ENCODE assay signal across 1 cellular context in genomic region chr9:133417541-133418461, GRCh38.
TF ChIP-seq lines count a peak whose summit lies in the region.

Gene REXO4, minus strand, starts transcription at chr9:133418010. Its CDS starts 166 bp downstream, at chr9:133417844.

TF ChIP-seq in HepG2, 621 proteins besides CTCF, POLR2A, EP300 and RAD21 (continued from another document and continues in another):
- TF ChIP-seq SAFB2 (CRISPR knock-in tag; IDR thresholded peaks at IDR 0.05; ENCODE audit: borderline replicate concordance, low read depth) (peak; percentile 96; the same call in 1 of the 2 replicates), RAD51 (IDR thresholded peaks at IDR 0.05; ENCODE audit: borderline replicate concordance) (no peak), ZNF432 (CRISPR knock-in tag; IDR thresholded peaks at IDR 0.05; ENCODE audit: borderline replicate concordance) (no peak), RARG (CRISPR knock-in tag; IDR thresholded peaks at IDR 0.05; ENCODE audit: low read depth) (no peak), HNRNPL (IDR thresholded peaks at IDR 0.05; ENCODE audit: low read depth, low read length) (peak; percentile 77), CAMTA2 (CRISPR knock-in tag; IDR thresholded peaks at IDR 0.05; ENCODE audit: borderline replicate concordance) (no peak), PBX3 (CRISPR knock-in tag; IDR thresholded peaks at IDR 0.05; ENCODE audit: borderline replicate concordance) (0 out of 2 replicates have a peak, but pooled peaks have one; percentile 37), TSC22D2 (CRISPR knock-in tag; IDR thresholded peaks at IDR 0.05; ENCODE audit: borderline replicate concordance) (peak; percentile 73; the same call in 1 of the 2 replicates), ZNF460 (CRISPR knock-in tag; IDR thresholded peaks at IDR 0.05; ENCODE audit: borderline replicate concordance) (peak; percentile 81; the same call in 1 of the 2 replicates), ZNF644 (CRISPR knock-in tag; IDR thresholded peaks at IDR 0.05; ENCODE audit: low read depth) (no peak), ARID3A (IDR thresholded peaks at IDR 0.05; ENCODE audit: low read depth, low read length) (no peak), ZSCAN12 (CRISPR knock-in tag; IDR thresholded peaks at IDR 0.05) (peak; percentile 37; the same call in 1 of the 2 replicates), ZNF772 (CRISPR knock-in tag; IDR thresholded peaks at IDR 0.05) (peak; percentile 94), ARNT (IDR thresholded peaks at IDR 0.05) (no peak), BCL6 (CRISPR knock-in tag; IDR thresholded peaks at IDR 0.05) (peak; percentile 58), ZNF441 (CRISPR knock-in tag; IDR thresholded peaks at IDR 0.05; ENCODE audit: borderline replicate concordance) (no peak), FOXA3 (CRISPR knock-in tag; IDR thresholded peaks at IDR 0.05) (peak; percentile 68; the same call in 1 of the 2 replicates), NR2F6 (IDR thresholded peaks at IDR 0.05) (peak; percentile 83; the same call in 1 of the 2 replicates), NR2F6 (CRISPR knock-in tag; IDR thresholded peaks at IDR 0.05) (peak; percentile 93), ATRX (CRISPR knock-in tag; IDR thresholded peaks at IDR 0.05; ENCODE audit: borderline replicate concordance) (no peak), ARHGAP35 (CRISPR knock-in tag; IDR thresholded peaks at IDR 0.05; ENCODE audit: borderline replicate concordance) (peak; percentile 60; the same call in 1 of the 2 replicates), ZNF567 (CRISPR knock-in tag; IDR thresholded peaks at IDR 0.05; ENCODE audit: borderline replicate concordance) (peak; percentile 92), ZBTB43 (CRISPR knock-in tag; conservative IDR thresholded peaks at IDR 0.05) (no peak; the same call in 1 of the 2 replicates), YEATS4 (CRISPR knock-in tag; IDR thresholded peaks at IDR 0.05; ENCODE audit: borderline replicate concordance) (peak; percentile 89), TARDBP (CRISPR knock-in tag; IDR thresholded peaks at IDR 0.05) (peak; percentile 95), ZFP41 (CRISPR knock-in tag; IDR thresholded peaks at IDR 0.05; ENCODE audit: borderline replicate concordance) (peak; percentile 88; the same call in 1 of the 2 replicates), ZNF136 (CRISPR knock-in tag; IDR thresholded peaks at IDR 0.05; ENCODE audit: low read depth) (peak; percentile 24; the same call in 1 of the 2 replicates), U2AF1 (optimal IDR thresholded peaks at IDR 0.05; ENCODE audit: low read depth, low read length) (peak; percentile 99), ZBTB42 (CRISPR knock-in tag; IDR thresholded peaks at IDR 0.05) (0 out of 2 replicates have a peak, but pooled peaks have one; percentile 52), MLLT10 (CRISPR knock-in tag; IDR thresholded peaks at IDR 0.05) (no peak), THYN1 (CRISPR knock-in tag; IDR thresholded peaks at IDR 0.05; ENCODE audit: borderline replicate concordance, low read depth) (no peak), FIP1L1 (IDR thresholded peaks at IDR 0.05; ENCODE audit: borderline replicate concordance, insufficient read depth, low read depth, low read length) (no peak; the same call in 1 of the 2 replicates), NBN (conservative IDR thresholded peaks at IDR 0.05) (no peak), HDAC2 (CRISPR knock-in tag; IDR thresholded peaks at IDR 0.05) (peak; percentile 80), DRAP1 (CRISPR knock-in tag; IDR thresholded peaks at IDR 0.05) (no peak; the same call in 1 of the 2 replicates), ZNF710 (CRISPR knock-in tag; IDR thresholded peaks at IDR 0.05; ENCODE audit: borderline replicate concordance) (peak; percentile 77; the same call in 1 of the 2 replicates)
- TF ChIP-seq, protein P1, sequence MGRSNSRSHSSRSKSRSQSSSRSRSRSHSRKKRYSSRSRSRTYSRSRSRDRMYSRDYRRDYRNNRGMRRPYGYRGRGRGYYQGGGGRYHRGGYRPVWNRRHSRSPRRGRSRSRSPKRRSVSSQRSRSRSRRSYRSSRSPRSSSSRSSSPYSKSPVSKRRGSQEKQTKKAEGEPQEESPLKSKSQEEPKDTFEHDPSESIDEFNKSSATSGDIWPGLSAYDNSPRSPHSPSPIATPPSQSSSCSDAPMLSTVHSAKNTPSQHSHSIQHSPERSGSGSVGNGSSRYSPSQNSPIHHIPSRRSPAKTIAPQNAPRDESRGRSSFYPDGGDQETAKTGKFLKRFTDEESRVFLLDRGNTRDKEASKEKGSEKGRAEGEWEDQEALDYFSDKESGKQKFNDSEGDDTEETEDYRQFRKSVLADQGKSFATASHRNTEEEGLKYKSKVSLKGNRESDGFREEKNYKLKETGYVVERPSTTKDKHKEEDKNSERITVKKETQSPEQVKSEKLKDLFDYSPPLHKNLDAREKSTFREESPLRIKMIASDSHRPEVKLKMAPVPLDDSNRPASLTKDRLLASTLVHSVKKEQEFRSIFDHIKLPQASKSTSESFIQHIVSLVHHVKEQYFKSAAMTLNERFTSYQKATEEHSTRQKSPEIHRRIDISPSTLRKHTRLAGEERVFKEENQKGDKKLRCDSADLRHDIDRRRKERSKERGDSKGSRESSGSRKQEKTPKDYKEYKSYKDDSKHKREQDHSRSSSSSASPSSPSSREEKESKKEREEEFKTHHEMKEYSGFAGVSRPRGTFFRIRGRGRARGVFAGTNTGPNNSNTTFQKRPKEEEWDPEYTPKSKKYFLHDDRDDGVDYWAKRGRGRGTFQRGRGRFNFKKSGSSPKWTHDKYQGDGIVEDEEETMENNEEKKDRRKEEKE (IDR thresholded peaks at IDR 0.05): no peak
- TF ChIP-seq, protein P2, sequence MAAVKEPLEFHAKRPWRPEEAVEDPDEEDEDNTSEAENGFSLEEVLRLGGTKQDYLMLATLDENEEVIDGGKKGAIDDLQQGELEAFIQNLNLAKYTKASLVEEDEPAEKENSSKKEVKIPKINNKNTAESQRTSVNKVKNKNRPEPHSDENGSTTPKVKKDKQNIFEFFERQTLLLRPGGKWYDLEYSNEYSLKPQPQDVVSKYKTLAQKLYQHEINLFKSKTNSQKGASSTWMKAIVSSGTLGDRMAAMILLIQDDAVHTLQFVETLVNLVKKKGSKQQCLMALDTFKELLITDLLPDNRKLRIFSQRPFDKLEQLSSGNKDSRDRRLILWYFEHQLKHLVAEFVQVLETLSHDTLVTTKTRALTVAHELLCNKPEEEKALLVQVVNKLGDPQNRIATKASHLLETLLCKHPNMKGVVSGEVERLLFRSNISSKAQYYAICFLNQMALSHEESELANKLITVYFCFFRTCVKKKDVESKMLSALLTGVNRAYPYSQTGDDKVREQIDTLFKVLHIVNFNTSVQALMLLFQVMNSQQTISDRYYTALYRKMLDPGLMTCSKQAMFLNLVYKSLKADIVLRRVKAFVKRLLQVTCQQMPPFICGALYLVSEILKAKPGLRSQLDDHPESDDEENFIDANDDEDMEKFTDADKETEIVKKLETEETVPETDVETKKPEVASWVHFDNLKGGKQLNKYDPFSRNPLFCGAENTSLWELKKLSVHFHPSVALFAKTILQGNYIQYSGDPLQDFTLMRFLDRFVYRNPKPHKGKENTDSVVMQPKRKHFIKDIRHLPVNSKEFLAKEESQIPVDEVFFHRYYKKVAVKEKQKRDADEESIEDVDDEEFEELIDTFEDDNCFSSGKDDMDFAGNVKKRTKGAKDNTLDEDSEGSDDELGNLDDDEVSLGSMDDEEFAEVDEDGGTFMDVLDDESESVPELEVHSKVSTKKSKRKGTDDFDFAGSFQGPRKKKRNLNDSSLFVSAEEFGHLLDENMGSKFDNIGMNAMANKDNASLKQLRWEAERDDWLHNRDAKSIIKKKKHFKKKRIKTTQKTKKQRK (IDR thresholded peaks at IDR 0.05; ENCODE audit: low read length): no peak
- TF ChIP-seq, protein P3, sequence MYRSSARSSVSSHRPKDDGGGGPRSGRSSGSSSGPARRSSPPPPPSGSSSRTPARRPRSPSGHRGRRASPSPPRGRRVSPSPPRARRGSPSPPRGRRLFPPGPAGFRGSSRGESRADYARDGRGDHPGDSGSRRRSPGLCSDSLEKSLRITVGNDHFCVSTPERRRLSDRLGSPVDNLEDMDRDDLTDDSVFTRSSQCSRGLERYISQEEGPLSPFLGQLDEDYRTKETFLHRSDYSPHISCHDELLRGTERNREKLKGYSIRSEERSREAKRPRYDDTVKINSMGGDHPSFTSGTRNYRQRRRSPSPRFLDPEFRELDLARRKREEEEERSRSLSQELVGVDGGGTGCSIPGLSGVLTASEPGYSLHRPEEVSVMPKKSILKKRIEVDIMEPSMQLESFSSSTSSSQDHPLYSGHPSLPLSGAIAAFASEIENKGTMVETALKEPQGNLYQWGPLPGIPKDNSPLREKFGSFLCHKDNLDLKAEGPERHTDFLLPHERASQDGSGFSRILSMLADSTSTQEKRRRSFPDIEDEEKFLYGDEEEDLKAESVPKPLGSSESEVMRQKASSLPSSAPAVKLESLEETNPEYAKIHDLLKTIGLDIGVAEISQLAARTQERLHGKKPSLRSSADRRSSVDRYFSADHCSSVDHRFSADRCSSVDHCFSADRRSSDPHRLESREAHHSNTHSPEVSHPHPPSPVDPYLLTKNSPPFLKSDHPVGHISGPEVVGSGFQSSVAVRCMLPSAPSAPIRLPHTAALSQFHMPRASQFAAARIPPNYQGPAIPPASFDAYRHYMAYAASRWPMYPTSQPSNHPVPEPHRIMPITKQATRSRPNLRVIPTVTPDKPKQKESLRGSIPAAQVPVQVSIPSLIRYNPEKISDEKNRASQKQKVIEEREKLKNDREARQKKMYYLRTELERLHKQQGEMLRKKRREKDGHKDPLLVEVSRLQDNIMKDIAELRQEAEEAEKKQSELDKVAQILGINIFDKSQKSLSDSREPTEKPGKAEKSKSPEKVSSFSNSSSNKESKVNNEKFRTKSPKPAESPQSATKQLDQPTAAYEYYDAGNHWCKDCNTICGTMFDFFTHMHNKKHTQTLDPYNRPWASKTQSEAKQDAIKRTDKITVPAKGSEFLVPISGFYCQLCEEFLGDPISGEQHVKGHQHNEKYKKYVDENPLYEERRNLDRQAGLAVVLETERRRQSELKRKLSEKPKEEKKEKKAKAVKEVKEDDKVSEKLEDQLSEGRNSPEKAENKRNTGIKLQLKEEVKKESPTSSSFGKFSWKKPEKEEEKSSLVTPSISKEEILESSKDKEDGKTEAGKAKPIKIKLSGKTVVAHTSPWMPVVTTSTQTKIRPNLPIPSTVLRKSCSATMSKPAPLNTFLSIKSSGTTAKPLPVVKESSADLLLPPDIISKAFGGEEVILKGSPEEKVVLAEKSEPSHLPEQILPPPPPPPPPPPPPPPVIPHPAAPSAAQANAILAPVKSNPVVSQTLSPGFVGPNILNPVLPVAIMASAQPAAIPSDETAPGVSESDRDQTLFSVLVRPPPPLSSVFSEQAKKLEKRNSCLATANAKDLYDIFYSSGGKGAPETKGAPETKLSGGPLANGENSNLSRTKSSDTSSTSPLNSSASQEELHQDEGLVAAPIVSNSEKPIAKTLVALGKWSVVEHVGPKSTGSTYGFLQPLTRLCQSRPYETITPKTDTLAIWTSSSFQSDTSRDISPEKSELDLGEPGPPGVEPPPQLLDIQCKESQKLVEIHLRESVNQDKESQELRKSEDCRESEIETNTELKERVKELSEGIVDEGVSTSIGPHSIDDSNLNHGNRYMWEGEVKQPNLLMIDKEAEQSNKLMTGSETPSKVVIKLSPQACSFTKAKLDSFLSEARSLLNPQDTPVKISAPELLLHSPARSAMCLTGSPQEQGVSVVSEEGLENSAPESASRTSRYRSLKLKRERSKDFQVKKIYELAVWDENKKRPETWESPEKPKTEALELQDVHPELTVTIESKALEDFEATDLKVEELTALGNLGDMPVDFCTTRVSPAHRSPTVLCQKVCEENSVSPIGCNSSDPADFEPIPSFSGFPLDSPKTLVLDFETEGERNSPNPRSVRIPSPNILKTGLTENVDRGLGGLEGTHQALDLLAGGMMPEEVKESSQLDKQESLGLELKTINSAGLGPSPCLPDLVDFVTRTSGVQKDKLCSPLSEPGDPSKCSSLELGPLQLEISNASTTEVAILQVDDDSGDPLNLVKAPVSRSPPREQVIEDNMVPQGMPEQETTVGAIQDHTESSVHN (CRISPR knock-in tag; IDR thresholded peaks at IDR 0.05): no peak
